Comparison of ENCODE assay signal across 24 cellular contexts in genomic region chr1:227174136-227174535, GRCh38.
A peak's percentile ranks its signal among the peaks of the same experiment; 100 is the strongest.
DNase-seq lines count a peak whose midpoint lies in the region; FAIRE-seq lines count a peak whose summit lies in the region.
"Had no signal": no experiment of that assay in that cellular context is flagged by ENCODE, and none has a peak within 500 bp of the region (broad histone marks: within the 10 kb centered on the region; RNA-seq: fewer than 3 reads in every experiment).

No MANE protein-coding gene starts in this region.

- H2BK120ac ChIP-seq in trophoblast cell (ENCODE audit: insufficient read depth, low read length, poor library complexity), result no peak overlapping the region

- no peak overlapping the region for H2BK12ac ChIP-seq in trophoblast cell (ENCODE audit: low read length)

- no peak overlapping the region for H2AFZ ChIP-seq in trophoblast cell (ENCODE audit: insufficient read depth, low read length, poor library complexity)
- H2AFZ ChIP-seq: hepatocyte had no signal

- H3K4me1 ChIP-seq in trophoblast cell (ENCODE audit: control insufficient read depth in 1 of 2, insufficient read depth in 2 of 2, low read length in 2 of 2), result no peaks in the 10 kb centered on the region
- no peaks in the 10 kb centered on the region for H3K4me1 ChIP-seq in effector memory CD4-positive, alpha-beta T cell (ENCODE audit: control insufficient read depth, insufficient read depth, low read length, poor library complexity, severe bottlenecking)
- H3K4me1 ChIP-seq: prostate gland, spleen had no signal

- no peak overlapping the region for H3K4me2 ChIP-seq in trophoblast cell (ENCODE audit: low read length)
- H3K4me2 ChIP-seq: hepatocyte had no signal

- H3K27ac ChIP-seq in SK-N-MC, result peak overlapping the region; percentile 87
- no peak overlapping the region for H3K27ac ChIP-seq in trophoblast cell (ENCODE audit: low read depth, low read length)
- no peak overlapping the region for H3K27ac ChIP-seq in effector memory CD4-positive, alpha-beta T cell (ENCODE audit: insufficient read depth, low read length, poor library complexity, severe bottlenecking)
- H3K27ac ChIP-seq: C4-2B, esophagus muscularis mucosa, hepatocyte, prostate gland, spleen, WERI-Rb-1 had no signal

- no peak overlapping the region for H3K23ac ChIP-seq in trophoblast cell (ENCODE audit: low read length)

- H3K9me3 ChIP-seq in SK-N-MC (ENCODE audit: low read depth, low read length) (no peaks in the 10 kb centered on the region), trophoblast cell (ENCODE audit: insufficient read depth, low read depth, low read length) (no peaks in the 10 kb centered on the region)
- no peaks in the 10 kb centered on the region for H3K9me3 ChIP-seq in effector memory CD4-positive, alpha-beta T cell (ENCODE audit: control insufficient read depth, low read length)
- H3K9me3 ChIP-seq: esophagus muscularis mucosa, prostate gland, spleen had no signal

- H3K9ac ChIP-seq in SK-N-MC (ENCODE audit: insufficient read length) (no peak overlapping the region), trophoblast cell (ENCODE audit: low read length) (no peak overlapping the region)

- DNase-seq in ELR (ENCODE audit: low read depth) (peak; percentile 82), SK-N-MC (ENCODE audit: low read depth, low spot score) (peak; percentile 14), fibroblast of gingiva (ENCODE audit: low read depth) (peak; percentile 3), trophoblast cell (peak; percentile 21 to 81), SW480 (ENCODE audit: low spot score) (no peak), frontal cortex (ENCODE audit: low spot score in 2 of 2) (no peak), Kasumi-1 (lab: John Stamatoyannopoulos, UW) (no peak)
- no peak for DNase-seq in effector memory CD4-positive, alpha-beta T cell
- DNase-seq: activated CD4-positive, alpha-beta memory T cell treated with anti-CD3 and anti-CD28 coated beads for 36 hours; activated naive CD4-positive, alpha-beta T cell treated with anti-CD3 and anti-CD28 coated beads for 36 hours; activated T-cell treated with anti-CD3 and anti-CD28 coated beads, Interleukin-2, amount 50 U/mL, for 1 hour; DMS 273 treated with DMSO at 0.1 percent for 48 hours; naive thymus-derived CD8-positive, alpha-beta T cell; NCI-H187 treated with DMSO at 0.1 percent for 48 hours; Right ventricle myocardium superior; spleen; T-helper 17 cell; WERI-Rb-1 had no signal

- H3K4ac ChIP-seq in trophoblast cell (ENCODE audit: low read depth, low read length), result no peak overlapping the region

- FAIRE-seq in frontal cortex (lab: Jason Lieb, UNC), result no peak
- FAIRE-seq: bronchial epithelial cell, keratinocyte had no signal

- no peak overlapping the region for H3K18ac ChIP-seq in trophoblast cell (ENCODE audit: low read length)

- WGBS in trophoblast cell (ENCODE audit: extremely low coverage, insufficient coverage, insufficient read length), result no CpG with 5 or more reads among the region's 2 CpGs

- no peak overlapping the region for H3K14ac ChIP-seq in trophoblast cell (ENCODE audit: low read length)

- no peak overlapping the region for H4K91ac ChIP-seq in trophoblast cell (ENCODE audit: low read depth, low read length)

- H3K36me3 ChIP-seq in SK-N-MC (ENCODE audit: insufficient read depth, low read length) (no peaks in the 10 kb centered on the region), trophoblast cell (ENCODE audit: control insufficient read depth in 1 of 2, insufficient read depth in 2 of 2, low read length in 2 of 2) (no peaks in the 10 kb centered on the region)
- H3K36me3 ChIP-seq in effector memory CD4-positive, alpha-beta T cell (ENCODE audit: control insufficient read depth, insufficient read depth, low read length), result no peaks in the 10 kb centered on the region
- H3K36me3 ChIP-seq: esophagus muscularis mucosa, prostate gland, spleen, WERI-Rb-1 had no signal

- no peaks in the 10 kb centered on the region for H3K79me1 ChIP-seq in trophoblast cell (ENCODE audit: low read length)

- H3K27me3 ChIP-seq in trophoblast cell (ENCODE audit: insufficient read depth, low read length), result no peaks in the 10 kb centered on the region
- H3K27me3 ChIP-seq in effector memory CD4-positive, alpha-beta T cell (replicated peaks; ENCODE audit: control insufficient read depth, insufficient read depth, low read length, poor library complexity, severe bottlenecking), result no peaks in the 10 kb centered on the region
- H3K27me3 ChIP-seq: esophagus muscularis mucosa, hepatocyte, spleen had no signal

- H2AK5ac ChIP-seq in trophoblast cell (ENCODE audit: low read length), result no peak overlapping the region

- no peaks in the 10 kb centered on the region for H3K79me2 ChIP-seq in trophoblast cell (ENCODE audit: control insufficient read depth, insufficient read depth, low read length, poor library complexity)

- no peak overlapping the region for H2BK5ac ChIP-seq in trophoblast cell (ENCODE audit: low read depth, low read length, poor library complexity)

- no peak overlapping the region for H4K12ac ChIP-seq in trophoblast cell (ENCODE audit: low read depth, low read length)

- H4K8ac ChIP-seq in trophoblast cell (ENCODE audit: low read depth, low read length), result no peak overlapping the region

- H3K4me3 ChIP-seq in SK-N-MC (no peak overlapping the region), trophoblast cell (ENCODE audit: low read depth, low read length) (no peak overlapping the region)
- H3K4me3 ChIP-seq in effector memory CD4-positive, alpha-beta T cell (ENCODE audit: insufficient read depth, low read depth, low read length, poor library complexity, severe bottlenecking), result no peak overlapping the region
- H3K4me3 ChIP-seq: esophagus muscularis mucosa, hepatocyte, prostate gland, spleen had no signal

Comparison
In these comparisons a context has a peak if more than half of its experiments do, and no peak if none do; other contexts are left out.
1. DNase-seq: peak in ELR (single experiment), SK-N-MC (single experiment), fibroblast of gingiva (single experiment) and trophoblast cell (2 of 2); none in SW480 (single experiment), effector memory CD4-positive, alpha-beta T cell (0 of 3), frontal cortex (0 of 2) and Kasumi-1 (0 of 2).